ENCODE assay signal across 8 cellular contexts in the genomic region with DNA sequence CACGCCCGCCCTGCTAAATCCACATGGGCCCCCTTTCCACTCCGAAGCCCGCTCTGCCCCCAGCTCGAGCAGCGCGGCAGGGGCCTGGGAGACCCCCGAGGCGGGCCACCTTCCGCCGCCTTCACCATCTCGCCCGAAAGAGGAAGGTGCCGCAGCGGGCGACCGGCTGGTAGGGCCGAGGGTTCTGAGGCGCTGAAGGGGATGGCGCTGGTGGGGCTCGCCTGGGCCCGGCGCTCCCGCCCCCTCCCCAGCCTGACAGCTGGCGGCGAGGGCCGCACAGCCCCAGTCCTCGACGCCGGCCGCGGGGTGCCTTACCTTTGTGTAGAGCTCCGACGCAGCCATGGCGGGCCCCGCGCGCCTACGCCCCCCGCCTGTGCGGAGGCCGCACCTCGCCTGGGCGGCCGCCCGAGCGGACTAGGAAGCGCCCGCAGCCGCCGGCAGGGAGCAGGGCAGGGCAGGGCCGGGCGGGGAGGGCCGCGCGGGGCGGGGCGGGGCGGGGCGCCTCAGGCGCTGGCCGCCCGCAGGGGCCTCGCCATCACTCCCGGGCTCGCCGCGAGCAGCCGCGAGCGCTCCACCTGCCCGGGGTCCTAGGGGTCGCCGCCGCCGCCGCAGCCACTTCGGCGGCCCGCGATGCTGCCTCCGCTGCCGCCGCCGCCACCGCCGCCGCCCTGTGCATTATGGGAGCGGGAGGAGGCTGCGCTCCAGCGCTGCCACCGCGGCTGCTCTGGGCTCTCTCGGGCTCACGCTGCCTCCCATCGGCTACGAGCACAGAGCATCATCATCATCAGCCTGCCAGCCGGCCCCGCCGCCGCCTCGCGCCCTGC. TPM values are rescaled to one million over a fixed set of nuclear protein-coding genes. Genes with fewer than 3 reads are reported as not detected.
DNase-seq lines count a peak whose midpoint lies in the region; ATAC-seq and TF ChIP-seq lines count a peak whose summit lies in the region.

A gene (minus strand): TSS at position 416 of the 824 bp plus-strand sequence. CDS start 74 bp downstream, at position 342.

- intact Hi-C loops in Caco-2 (cut with micrococcal nuclease; ENCODE audit: unreplicated experiment), result loop anchor here (1.0 to 10.0 kb wide), 6 partner anchors 40 to 274 kb away; no protein-coding TSS in a partner anchor

- no peaks in the 10 kb centered on the region for H3K9me3 ChIP-seq in Caco-2
- H3K9me3 ChIP-seq in fibroblast of lung (ENCODE audit: control insufficient read depth, insufficient read depth, low read depth, low read length), result no peaks in the 10 kb centered on the region

- no peaks in the 10 kb centered on the region for H4K20me1 ChIP-seq in fibroblast of lung (ENCODE audit: control insufficient read depth, extremely low read depth, insufficient read depth, low read length)

- no TSS peak for BruUV-seq in Caco-2 (replicated peaks; lab: Mats Ljungman, UMichigan)

- peak within 1 kb of the TSS; percentile 92 for H2AFZ ChIP-seq in fibroblast of lung (ENCODE audit: low read length)

- H3K9ac ChIP-seq in fibroblast of lung (ENCODE audit: insufficient read depth, low read length), result peak within 1 kb of the TSS; percentile 74

- no peaks in the 10 kb centered on the region for H3K9me3 Mint-ChIP-seq in Caco-2 (ENCODE audit: unreplicated experiment)
- H3K9me3 Mint-ChIP-seq in natural killer cell treated with Interleukin-12 subunit alpha and Interleukin-12 subunit beta and Interleukin-15 and Interleukin-18, amount 100 ng/mL, for 72 hours, result no peaks in the 10 kb centered on the region

- H3K27me3 ChIP-seq in Caco-2 (replicated peaks; ENCODE audit: control insufficient read depth, insufficient read depth, low read length) (no peaks in the 10 kb centered on the region), fibroblast of lung (ENCODE audit: control insufficient read depth, insufficient read depth, low read length) (no peaks in the 10 kb centered on the region)

- peak; percentile 89 for ATAC-seq in GM19452 (IDR thresholded peaks at IDR 0.05; ENCODE audit: unreplicated experiment)
- peak; percentile 79 for ATAC-seq in HG03571 (IDR thresholded peaks at IDR 0.05; ENCODE audit: unreplicated experiment)
- ATAC-seq in natural killer cell treated with Interleukin-12 subunit alpha and Interleukin-12 subunit beta and Interleukin-15 and Interleukin-18, amount 100 ng/mL, for 72 hours, result peak; percentile 94 to 95
- peak; percentile 92 for ATAC-seq in stimulated activated naive CD8-positive, alpha-beta T cell treated with anti-CD3 and anti-CD28 coated beads, Interleukin-15, Interleukin-2, amounts not matched to agents 100 U/mL and 50 U/mL, for 24 hours

- DNase-seq in Caco-2 (peak; percentile 49 to 76), activated T-helper 1 cell treated with Interleukin-2 at 50 U/mL for 16 hours (ENCODE audit: low read depth) (peak; percentile 76), fibroblast of lung (ENCODE audit: low read depth in 2 of 2) (peak; percentile 69 to 70)
- DNase-seq in natural killer cell treated with Interleukin-12 subunit alpha and Interleukin-12 subunit beta and Interleukin-15 and Interleukin-18, amount 100 ng/mL, for 72 hours (ENCODE audit: low spot score), result peak; percentile 84
- DNase-seq in stimulated activated naive CD8-positive, alpha-beta T cell treated with anti-CD3 and anti-CD28 coated beads, Interleukin-15, Interleukin-2, amounts not matched to agents 100 U/mL and 50 U/mL, for 24 hours, result peak; percentile 78

- H3K4me1 Mint-ChIP-seq in Caco-2 (ENCODE audit: low read depth, unreplicated experiment), result peaks cover 7% of the 10 kb centered on the region
- H3K4me1 Mint-ChIP-seq in natural killer cell treated with Interleukin-12 subunit alpha and Interleukin-12 subunit beta and Interleukin-15 and Interleukin-18, amount 100 ng/mL, for 72 hours (ENCODE audit: low read depth in 2 of 2), result peaks cover 24 to 25% of the 10 kb centered on the region in 2 donors

- peaks cover 27% of the 10 kb centered on the region for H3K79me2 ChIP-seq in fibroblast of lung (ENCODE audit: control insufficient read depth, insufficient read depth, low read length)

- no peaks in the 10 kb centered on the region for H3K36me3 Mint-ChIP-seq in Caco-2 (ENCODE audit: insufficient read depth, unreplicated experiment)
- no peaks in the 10 kb centered on the region for H3K36me3 Mint-ChIP-seq in natural killer cell treated with Interleukin-12 subunit alpha and Interleukin-12 subunit beta and Interleukin-15 and Interleukin-18, amount 100 ng/mL, for 72 hours

- CTCF ChIA-PET in Caco-2 (lab: Charles Lee), result no interaction called here

- H3K36me3 ChIP-seq in Caco-2 (ENCODE audit: control insufficient read depth, insufficient read depth, low read length), result no peaks in the 10 kb centered on the region
- H3K36me3 ChIP-seq in fibroblast of lung (ENCODE audit: control insufficient read depth, insufficient read depth, low read length), result no peaks in the 10 kb centered on the region

- POLR2A ChIA-PET in Caco-2 (lab: Charles Lee), result no interaction called here

- H3K4me2 ChIP-seq in fibroblast of lung (ENCODE audit: extremely low read depth, insufficient read depth, low read length), result peak within 1 kb of the TSS; percentile 92

- no peak within 1 kb of the TSS for H3K27ac Mint-ChIP-seq in Caco-2 (ENCODE audit: unreplicated experiment)
- H3K27ac Mint-ChIP-seq in natural killer cell treated with Interleukin-12 subunit alpha and Interleukin-12 subunit beta and Interleukin-15 and Interleukin-18, amount 100 ng/mL, for 72 hours, result peak within 1 kb of the TSS; percentile 78 to 87

- peak within 1 kb of the TSS; percentile 65 for H3K27ac ChIP-seq in fibroblast of lung (ENCODE audit: insufficient read depth, low read length)

- TF ChIP-seq CTCF in Caco-2 (IDR thresholded peaks at IDR 0.05; ENCODE audit: insufficient read depth in 1 of 2, low read depth in 1 of 2, low read length in 1 of 2, severe bottlenecking in 1 of 2, unreplicated experiment in 1 of 2), result no peak
- TF ChIP-seq CTCF in fibroblast of lung (conservative IDR thresholded peaks at IDR 0.05 in 1 of 2, IDR thresholded peaks at IDR 0.05 in 1 of 2; ENCODE audit: low read depth in 1 of 2, low read length in 2 of 2), result no peak

- H3K4me1 ChIP-seq in Caco-2 (peaks cover 6% of the 10 kb centered on the region; the same call in 1 of the 2 replicates), fibroblast of lung (ENCODE audit: control insufficient read depth, extremely low read depth, insufficient read depth, low read length) (no peaks in the 10 kb centered on the region)

- peak within 1 kb of the TSS; percentile 71 for H3K4me3 Mint-ChIP-seq in Caco-2 (ENCODE audit: unreplicated experiment)
- peak within 1 kb of the TSS; percentile 90 for H3K4me3 Mint-ChIP-seq in natural killer cell treated with Interleukin-12 subunit alpha and Interleukin-12 subunit beta and Interleukin-15 and Interleukin-18, amount 100 ng/mL, for 72 hours

- peak within 1 kb of the TSS; percentile 56 for H3K4me3 ChIP-seq in Caco-2 (ENCODE audit: low read depth, low read length)
- H3K4me3 ChIP-seq in fibroblast of lung (replicated peaks in 1 of 4; ENCODE audit: control extremely low read depth in 1 of 4, insufficient read depth in 1 of 4, low read depth in 3 of 4, low read length in 4 of 4), result peak within 1 kb of the TSS; percentile 79 to 90 (median 80)

- H3K27me3 Mint-ChIP-seq in Caco-2 (ENCODE audit: insufficient read depth, unreplicated experiment), result peaks cover 22% of the 10 kb centered on the region
- peaks cover 6 to 11% of the 10 kb centered on the region in 2 donors for H3K27me3 Mint-ChIP-seq in natural killer cell treated with Interleukin-12 subunit alpha and Interleukin-12 subunit beta and Interleukin-15 and Interleukin-18, amount 100 ng/mL, for 72 hours

TF ChIP-seq in PFSK-1, 5 proteins besides CTCF, POLR2A, EP300 and RAD21:
- no peak for TF ChIP-seq TAF1 (IDR thresholded peaks at IDR 0.05; ENCODE audit: borderline replicate concordance, insufficient read depth, low read length)
- TF ChIP-seq, protein P1, sequence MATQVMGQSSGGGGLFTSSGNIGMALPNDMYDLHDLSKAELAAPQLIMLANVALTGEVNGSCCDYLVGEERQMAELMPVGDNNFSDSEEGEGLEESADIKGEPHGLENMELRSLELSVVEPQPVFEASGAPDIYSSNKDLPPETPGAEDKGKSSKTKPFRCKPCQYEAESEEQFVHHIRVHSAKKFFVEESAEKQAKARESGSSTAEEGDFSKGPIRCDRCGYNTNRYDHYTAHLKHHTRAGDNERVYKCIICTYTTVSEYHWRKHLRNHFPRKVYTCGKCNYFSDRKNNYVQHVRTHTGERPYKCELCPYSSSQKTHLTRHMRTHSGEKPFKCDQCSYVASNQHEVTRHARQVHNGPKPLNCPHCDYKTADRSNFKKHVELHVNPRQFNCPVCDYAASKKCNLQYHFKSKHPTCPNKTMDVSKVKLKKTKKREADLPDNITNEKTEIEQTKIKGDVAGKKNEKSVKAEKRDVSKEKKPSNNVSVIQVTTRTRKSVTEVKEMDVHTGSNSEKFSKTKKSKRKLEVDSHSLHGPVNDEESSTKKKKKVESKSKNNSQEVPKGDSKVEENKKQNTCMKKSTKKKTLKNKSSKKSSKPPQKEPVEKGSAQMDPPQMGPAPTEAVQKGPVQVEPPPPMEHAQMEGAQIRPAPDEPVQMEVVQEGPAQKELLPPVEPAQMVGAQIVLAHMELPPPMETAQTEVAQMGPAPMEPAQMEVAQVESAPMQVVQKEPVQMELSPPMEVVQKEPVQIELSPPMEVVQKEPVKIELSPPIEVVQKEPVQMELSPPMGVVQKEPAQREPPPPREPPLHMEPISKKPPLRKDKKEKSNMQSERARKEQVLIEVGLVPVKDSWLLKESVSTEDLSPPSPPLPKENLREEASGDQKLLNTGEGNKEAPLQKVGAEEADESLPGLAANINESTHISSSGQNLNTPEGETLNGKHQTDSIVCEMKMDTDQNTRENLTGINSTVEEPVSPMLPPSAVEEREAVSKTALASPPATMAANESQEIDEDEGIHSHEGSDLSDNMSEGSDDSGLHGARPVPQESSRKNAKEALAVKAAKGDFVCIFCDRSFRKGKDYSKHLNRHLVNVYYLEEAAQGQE (IDR thresholded peaks at IDR 0.05; ENCODE audit: insufficient read depth in 1 of 2, low read depth in 2 of 2, low read length in 2 of 2), result no peak
- peak; percentile 26 for TF ChIP-seq FOXP2 (optimal IDR thresholded peaks at IDR 0.05; ENCODE audit: borderline replicate concordance, extremely low read depth, extremely low read length, insufficient read depth)
- TF ChIP-seq POLR2AphosphoS5 (IDR thresholded peaks at IDR 0.05; ENCODE audit: low read depth, low read length), result peak; percentile 50; the same call in 1 of the 2 replicates
- TF ChIP-seq SIN3A (IDR thresholded peaks at IDR 0.05; ENCODE audit: borderline replicate concordance, insufficient read depth, low read length), result no peak

RNA-seq across cellular contexts. Expression of the gene that starts here (rescaled TPM):
- total RNA-seq in Caco-2 (2022), result 8.2 and 9.9 TPM in 2 replicates
- 12.8 TPM for polyA plus RNA-seq in PFSK-1 (2012; ENCODE audit: insufficient read length, low read depth)
- 24.4 and 41.9 TPM in 2 replicates for total RNA-seq in fibroblast of lung
- polyA plus RNA-seq in fibroblast of lung, result 32.9 and 55.8 TPM in 2 replicates
- polyA plus RNA-seq in fibroblast of lung (2012), result 19.9 and 28.2 TPM in 2 replicates
- 54.7 and 60.9 TPM in 2 replicates for polyA minus RNA-seq in fibroblast of lung (ENCODE audit: low replicate concordance)
- total RNA-seq in natural killer cell treated with Interleukin-12 subunit alpha and Interleukin-12 subunit beta and Interleukin-15 and Interleukin-18, amount 100 ng/mL, for 72 hours, result 10 to 100 TPM; 42.4 to 49.5 TPM

Comparison
In these comparisons a context has a peak if more than half of its experiments do, and no peak if none do; other contexts are left out.
1. Peak in every context shown above with its lines: DNase-seq, ATAC-seq, H3K4me3 ChIP-seq and H3K27ac ChIP-seq.